ENCODE assay signal across 11 cellular contexts in genomic region chr12:110733857-110734373, GRCh38. TPM values are rescaled to one million over a fixed set of nuclear protein-coding genes. Genes with fewer than 3 reads are reported as not detected.
A peak's percentile ranks its signal among the peaks of the same experiment; 100 is the strongest.
DNase-seq lines count a peak whose midpoint lies in the region; ATAC-seq and TF ChIP-seq lines count a peak whose summit lies in the region.
"Had no signal": no experiment of that assay in that cellular context is flagged by ENCODE, and none has a peak within 500 bp of the region (broad histone marks: within the 10 kb centered on the region; RNA-seq: fewer than 3 reads in every experiment).

No MANE protein-coding gene starts in this region.

- no peaks in the 10 kb centered on the region for H3K9me3 Mint-ChIP-seq in activated CD4-positive, alpha-beta T cell treated with anti-CD3 and anti-CD28 coated beads, Interleukin-2, amount 10 ng/mL, durations not matched to agents 7 days and 5 days
- H3K9me3 Mint-ChIP-seq in chondrocyte (ENCODE audit: low read depth) = no peaks in the 10 kb centered on the region
- no peaks in the 10 kb centered on the region for H3K9me3 Mint-ChIP-seq in progenitor cell of endocrine pancreas (ENCODE audit: low read depth)

- peaks cover 71% of the 10 kb centered on the region for H3K4me1 Mint-ChIP-seq in activated CD4-positive, alpha-beta T cell treated with anti-CD3 and anti-CD28 coated beads, Interleukin-2, amount 10 ng/mL, durations not matched to agents 7 days and 5 days
- H3K4me1 Mint-ChIP-seq in chondrocyte (ENCODE audit: low read depth) (peaks cover 41% of the 10 kb centered on the region), progenitor cell of endocrine pancreas (ENCODE audit: low read depth) (peaks cover 39% of the 10 kb centered on the region)

- peak overlapping the region; percentile 54 for H3K27ac Mint-ChIP-seq in activated CD4-positive, alpha-beta T cell treated with anti-CD3 and anti-CD28 coated beads, Interleukin-2, amount 10 ng/mL, durations not matched to agents 7 days and 5 days
- H3K27ac Mint-ChIP-seq in chondrocyte (ENCODE audit: unreplicated experiment) (peak overlapping the region; percentile 42), progenitor cell of endocrine pancreas (peak overlapping the region; percentile 72)

- ATAC-seq in GM21717 (IDR thresholded peaks at IDR 0.05; ENCODE audit: unreplicated experiment) (no peak), HG03280 (IDR thresholded peaks at IDR 0.05; ENCODE audit: unreplicated experiment) (no peak)

- peaks cover 54% of the 10 kb centered on the region for H3K36me3 Mint-ChIP-seq in activated CD4-positive, alpha-beta T cell treated with anti-CD3 and anti-CD28 coated beads, Interleukin-2, amount 10 ng/mL, durations not matched to agents 7 days and 5 days (ENCODE audit: low read depth)
- H3K36me3 Mint-ChIP-seq in chondrocyte (ENCODE audit: low read depth) (peaks cover 12% of the 10 kb centered on the region), progenitor cell of endocrine pancreas (ENCODE audit: insufficient read depth) (peaks cover 19% of the 10 kb centered on the region)

- no peak for TF ChIP-seq CTCF in chondrocyte (IDR thresholded peaks at IDR 0.05)
- TF ChIP-seq CTCF in progenitor cell of endocrine pancreas (IDR thresholded peaks at IDR 0.05; ENCODE audit: unreplicated experiment) = no peak

- POLR2A ChIA-PET in activated CD4-positive, alpha-beta T cell treated with anti-CD3 and anti-CD28 coated beads, Interleukin-2, amount 10 ng/mL, durations not matched to agents 7 days and 5 days (lab: Charles Lee) = no interaction called here

- H3K27me3 Mint-ChIP-seq in activated CD4-positive, alpha-beta T cell treated with anti-CD3 and anti-CD28 coated beads, Interleukin-2, amount 10 ng/mL, durations not matched to agents 7 days and 5 days = no peaks in the 10 kb centered on the region
- H3K27me3 Mint-ChIP-seq in chondrocyte (ENCODE audit: low read depth) (no peaks in the 10 kb centered on the region), progenitor cell of endocrine pancreas (no peaks in the 10 kb centered on the region)

- DNase-seq in activated CD4-positive, alpha-beta T cell treated with anti-CD3 and anti-CD28 coated beads, Interleukin-2, amount 10 ng/mL, durations not matched to agents 7 days and 5 days = no peak
- DNase-seq in activated CD4-positive, alpha-beta T cell treated with anti-CD3 and anti-CD28 coated beads for 1 hour = no peak
- peak; percentile 38 for DNase-seq in NCI-H510A (lab: John Stamatoyannopoulos, UW)
- DNase-seq in chondrocyte (ENCODE audit: low spot score) = no peak
- no peak for DNase-seq in progenitor cell of endocrine pancreas (ENCODE audit: low spot score, unreplicated experiment)
- DNase-seq in occipital lobe (lab: John Stamatoyannopoulos, UW) = no peak
- DNase-seq: ACHN, right cardiac atrium, tibial artery had no signal

- CTCF ChIA-PET in activated CD4-positive, alpha-beta T cell treated with anti-CD3 and anti-CD28 coated beads, Interleukin-2, amount 10 ng/mL, durations not matched to agents 7 days and 5 days (lab: Charles Lee) = interaction anchor here (0.5 to 0.6 kb wide), 2 partner anchors 25 to 617 kb away, joined by 3 read pairs; no protein-coding TSS in a partner anchor

- H3K4me3 Mint-ChIP-seq in activated CD4-positive, alpha-beta T cell treated with anti-CD3 and anti-CD28 coated beads, Interleukin-2, amount 10 ng/mL, durations not matched to agents 7 days and 5 days = no peak overlapping the region
- H3K4me3 Mint-ChIP-seq in chondrocyte (ENCODE audit: unreplicated experiment) = no peak overlapping the region
- H3K4me3 Mint-ChIP-seq in progenitor cell of endocrine pancreas (ENCODE audit: low read depth) = no peak overlapping the region

RNA-seq across cellular contexts. Expression of gene PPP1CC, which starts 8.8 kb away (rescaled TPM):
- 100 to 1,000 TPM; 174 to 183 TPM for total RNA-seq in activated CD4-positive, alpha-beta T cell treated with anti-CD3 and anti-CD28 coated beads, Interleukin-2, amount 10 ng/mL, durations not matched to agents 7 days and 5 days
- total RNA-seq in chondrocyte = 71.8 to 91.4 TPM (median 82.5 TPM) in 3 replicates
- total RNA-seq in progenitor cell of endocrine pancreas = 164 TPM in 2 replicates
- total RNA-seq in occipital lobe = 150 TPM

RNA-seq across cellular contexts. Expression of gene HVCN1, which starts 45.0 kb away (rescaled TPM):
- total RNA-seq in activated CD4-positive, alpha-beta T cell treated with anti-CD3 and anti-CD28 coated beads, Interleukin-2, amount 10 ng/mL, durations not matched to agents 7 days and 5 days = 10 to 100 TPM; 16.0 to 18.7 TPM
- 1.2 to 1.3 TPM (median 1.2 TPM) in 3 replicates for total RNA-seq in chondrocyte
- total RNA-seq in progenitor cell of endocrine pancreas = 4.2 and 5.0 TPM in 2 replicates
- total RNA-seq in occipital lobe = 8.3 TPM
